Comparison of ENCODE assay signal across 28 cellular contexts in genomic region chr14:38524636-38525403, GRCh38.
"Had no signal": no experiment of that assay in that cellular context is flagged by ENCODE, and none has a peak within 500 bp of the region (broad histone marks: within the 10 kb centered on the region; RNA-seq: fewer than 3 reads in every experiment).

No MANE protein-coding gene starts in this region.

- ATAC-seq: activated naive CD4-positive, alpha-beta T cell treated with anti-CD3 and anti-CD28 coated beads, Interleukin-2, amount 50 U/mL, for 72 hours; activated T-helper 17 cell treated with anti-CD3 and anti-CD28 coated beads, Interleukin-2, amount 50 U/mL, for 72 hours; left ventricle myocardium superior; natural killer cell; psoas muscle; upper lobe of right lung had no signal

- H3K27ac ChIP-seq: ascending aorta, brain microvascular endothelial cell, esophagus muscularis mucosa, ovary, psoas muscle, right atrium auricular region, thyroid gland, upper lobe of right lung, WERI-Rb-1 had no signal

- H3K9me3 ChIP-seq: ascending aorta, esophagus muscularis mucosa, ovary, psoas muscle, right atrium auricular region, thyroid gland, upper lobe of right lung had no signal

- H3K4me3 ChIP-seq: ascending aorta, esophagus muscularis mucosa, ovary, psoas muscle, right atrium auricular region, thyroid gland, upper lobe of right lung had no signal

- H3K36me3 ChIP-seq: ascending aorta, brain microvascular endothelial cell, esophagus muscularis mucosa, ovary, right atrium auricular region, thyroid gland, upper lobe of right lung, WERI-Rb-1 had no signal

- H3K27me3 ChIP-seq: ascending aorta, brain microvascular endothelial cell, esophagus muscularis mucosa, ovary, right atrium auricular region, thyroid gland, upper lobe of right lung had no signal

- DNase-seq: activated CD4-positive, alpha-beta T cell treated with anti-CD3 and anti-CD28 coated beads for 1 hour; activated CD4-positive, alpha-beta T cell treated with anti-CD3 and anti-CD28 coated beads, Interleukin-2, amount 50 U/mL, for 1 hour; activated CD8-positive, alpha-beta memory T cell treated with anti-CD3 and anti-CD28 coated beads for 24 hours; activated CD8-positive, alpha-beta memory T cell treated with anti-CD3 and anti-CD28 coated beads, Interleukin-2, amount 50 U/mL, for 4 hours; activated T-cell treated with anti-CD3 and anti-CD28 coated beads, Interleukin-2, amount 50 U/mL, for 24 hours; brain microvascular endothelial cell; caudate nucleus; effector memory CD4-positive, alpha-beta T cell; hippocampal formation; left ventricle myocardium superior; mammary epithelial cell; midbrain; natural killer cell; ovary; psoas muscle; stimulated activated CD4-positive, alpha-beta T cell treated with anti-CD3 and anti-CD28 coated beads, Interleukin-12 subunit alpha, Interleukin-12 subunit beta, amount 100 ng/mL, for 4 hours; stimulated activated CD4-positive, alpha-beta T cell treated with anti-CD3 and anti-CD28 coated beads, Interleukin-4, amount 100 ng/mL, for 4 hours; substantia nigra; thyroid gland; upper lobe of right lung; WERI-Rb-1 had no signal

- H3K4me1 ChIP-seq: ascending aorta, esophagus muscularis mucosa, psoas muscle, right atrium auricular region, thyroid gland, upper lobe of right lung had no signal

- FAIRE-seq: frontal cortex, islet of Langerhans had no signal
